In the genomic region with DNA sequence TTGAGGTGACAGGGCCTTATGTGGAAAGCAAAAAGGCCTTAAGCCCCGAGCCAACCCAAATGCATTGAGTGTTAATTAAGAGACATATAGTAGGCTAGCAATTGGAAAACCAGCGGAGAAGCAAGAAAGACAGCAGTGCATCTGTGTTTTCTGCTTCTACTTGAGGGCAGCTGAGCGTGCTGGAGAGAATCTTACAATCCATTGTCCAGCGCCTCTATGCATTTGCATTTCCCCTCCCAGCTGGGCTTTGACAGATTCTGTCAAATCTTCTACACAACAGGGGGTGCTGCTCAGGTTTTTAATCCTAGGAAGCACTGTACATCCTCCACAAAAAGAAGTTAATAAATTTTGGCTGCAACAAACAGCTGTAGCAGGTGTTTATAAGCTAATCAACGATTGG, we compare ENCODE assay signal across 29 cellular contexts.
"Had no signal": no experiment of that assay in that cellular context is flagged by ENCODE, and none has a peak within 500 bp of the region (broad histone marks: within the 10 kb centered on the region; RNA-seq: fewer than 3 reads in every experiment).

No MANE protein-coding gene starts in this region.

- H3K9me3 ChIP-seq: esophagus muscularis mucosa, gastroesophageal sphincter, heart right ventricle, left lung, mucosa of descending colon, prostate gland, right atrium auricular region, thyroid gland, vagina had no signal

- H3K4me3 Mint-ChIP-seq: mesothelial cell of epicardium; natural killer cell treated with Interleukin-12 subunit alpha and Interleukin-12 subunit beta and Interleukin-15 and Interleukin-18, amount 100 ng/mL, for 72 hours; neural crest cell; stimulated activated naive CD8-positive, alpha-beta T cell treated with anti-CD3 and anti-CD28 coated beads, Interleukin-15, amount 100 ng/mL, for 72 hours had no signal

- H3K9ac ChIP-seq: parathyroid adenoma had no signal

- H2AFZ ChIP-seq: parathyroid adenoma had no signal

- H3K4me1 Mint-ChIP-seq: naive B cell had no signal

- H3K27me3 ChIP-seq: esophagus muscularis mucosa, foreskin keratinocyte, gastroesophageal sphincter, heart right ventricle, left lung, right atrium auricular region, thyroid gland, vagina had no signal

- H3K36me3 Mint-ChIP-seq: natural killer cell treated with Interleukin-12 subunit alpha and Interleukin-12 subunit beta and Interleukin-15 and Interleukin-18, amount 100 ng/mL, for 72 hours had no signal

- H3K27me3 Mint-ChIP-seq: stimulated activated naive CD8-positive, alpha-beta T cell treated with anti-CD3 and anti-CD28 coated beads, Interleukin-15, amount 100 ng/mL, for 72 hours had no signal

- H3K4me1 ChIP-seq: prostate gland had no signal

- H3K79me2 ChIP-seq: parathyroid adenoma had no signal

- H3K9me3 Mint-ChIP-seq: mesothelial cell of epicardium; naive B cell; natural killer cell treated with Interleukin-12 subunit alpha and Interleukin-12 subunit beta and Interleukin-15 and Interleukin-18, amount 100 ng/mL, for 72 hours; neural crest cell; stimulated activated naive CD8-positive, alpha-beta T cell treated with anti-CD3 and anti-CD28 coated beads, Interleukin-15, amount 100 ng/mL, for 72 hours had no signal

- DNase-seq: effector CD8-positive, alpha-beta T cell; foreskin keratinocyte; glutamatergic neuron; heart right ventricle; hippocampal formation; left cardiac atrium; left lung; mesenchymal stem cell; mucosa of descending colon; naive B cell; stimulated activated CD4-positive, alpha-beta T cell treated with anti-CD3 and anti-CD28 coated beads, Interleukin-12 subunit alpha, Interleukin-12 subunit beta, amount 100 ng/mL, for 4 hours; stimulated activated CD4-positive, alpha-beta T cell treated with anti-CD3 and anti-CD28 coated beads, Interleukin-1b, Interleukin-23, amount 100 ng/mL, for 48 hours; stimulated activated CD4-positive, alpha-beta T cell treated with anti-CD3 and anti-CD28 coated beads, Interleukin-4, amount 100 ng/mL, for 1 hour; stimulated activated CD8-positive, alpha-beta memory T cell treated with anti-CD3 and anti-CD28 coated beads, Interleukin-4, amount 100 ng/mL, for 48 hours; stimulated activated naive CD4-positive, alpha-beta T cell; stimulated activated naive CD8-positive, alpha-beta T cell treated with anti-CD3 and anti-CD28 coated beads, Interleukin-15, amount 100 ng/mL, for 72 hours; thyroid gland; trophoblast cell had no signal

- H3K27ac Mint-ChIP-seq: mesothelial cell of epicardium; naive B cell; natural killer cell treated with Interleukin-12 subunit alpha and Interleukin-12 subunit beta and Interleukin-15 and Interleukin-18, amount 100 ng/mL, for 72 hours; stimulated activated naive CD8-positive, alpha-beta T cell treated with anti-CD3 and anti-CD28 coated beads, Interleukin-15, amount 100 ng/mL, for 72 hours had no signal

- ATAC-seq: foreskin keratinocyte; gastroesophageal sphincter; heart right ventricle; left cardiac atrium; left lung; mucosa of descending colon; natural killer cell treated with Interleukin-12 subunit alpha and Interleukin-12 subunit beta and Interleukin-15 and Interleukin-18, amount 100 ng/mL, for 72 hours; sciatic nerve; stimulated activated naive CD8-positive, alpha-beta T cell treated with anti-CD3 and anti-CD28 coated beads, Interleukin-15, amount 100 ng/mL, for 72 hours had no signal

- H3K27ac ChIP-seq: foreskin keratinocyte, heart right ventricle, left lung, parathyroid adenoma, prostate gland, right atrium auricular region, thyroid gland, vagina had no signal

- H3K4me2 ChIP-seq: smooth muscle cell had no signal
